In the genomic region with DNA sequence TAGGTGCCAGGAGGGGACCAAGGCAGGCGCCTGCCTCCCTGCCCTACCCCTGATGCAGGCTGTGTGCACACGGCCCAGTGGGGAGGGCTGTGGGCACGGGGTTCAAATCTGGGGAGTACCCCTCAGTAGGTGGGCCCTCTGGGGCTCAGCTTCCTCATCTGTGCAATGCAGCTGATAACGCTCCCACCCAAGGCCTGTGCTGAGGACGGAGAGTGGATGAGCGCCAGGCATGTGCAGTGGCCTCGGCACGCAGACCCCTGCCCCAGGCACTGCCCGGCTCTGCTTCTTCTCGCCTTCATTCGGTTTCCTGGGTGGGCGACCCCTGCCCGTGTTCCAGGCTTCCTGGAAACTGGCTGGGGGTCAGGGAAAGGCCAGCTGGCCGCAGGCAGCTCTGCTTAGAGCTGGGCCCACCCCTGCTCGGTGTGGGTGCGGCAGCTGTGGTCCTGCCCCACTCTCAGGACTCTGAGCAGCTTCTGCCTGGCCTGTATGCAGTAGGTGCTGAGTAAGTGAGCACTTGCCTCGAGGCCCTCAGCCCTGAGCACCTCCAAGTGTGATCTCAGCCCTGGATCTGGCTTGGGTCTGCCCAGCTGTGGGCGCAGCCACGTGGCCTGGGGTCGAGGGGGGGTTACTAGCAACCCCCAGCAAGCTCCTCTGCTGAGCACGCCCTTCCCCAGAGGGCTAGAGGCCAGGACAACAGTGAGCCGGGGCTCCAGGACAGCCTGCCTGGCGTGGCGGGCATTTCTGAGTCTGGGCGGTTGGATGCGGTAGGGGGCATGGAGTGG, we compare ENCODE assay signal across 13 cellular contexts. TPM values are rescaled to one million over a fixed set of nuclear protein-coding genes. Genes with fewer than 3 reads are reported as not detected.
DNase-seq lines count a peak whose midpoint lies in the region; ATAC-seq and TF ChIP-seq lines count a peak whose summit lies in the region.
"Had no signal": no experiment of that assay in that cellular context is flagged by ENCODE, and none has a peak within 500 bp of the region (broad histone marks: within the 10 kb centered on the region; RNA-seq: fewer than 3 reads in every experiment).

No MANE protein-coding gene starts in this region.

- no peak overlapping the region for H3K4me3 Mint-ChIP-seq in activated T-cell treated with anti-CD3 and anti-CD28 coated beads, Interleukin-2, amount 50 U/mL, for 72 hours

- no peaks in the 10 kb centered on the region for H3K79me2 ChIP-seq in neural cell (replicated peaks; ENCODE audit: insufficient read depth, low read length)

- H3K4me1 Mint-ChIP-seq in activated T-cell treated with anti-CD3 and anti-CD28 coated beads, Interleukin-2, amount 50 U/mL, for 72 hours (ENCODE audit: low read depth) = peaks cover 15% of the 10 kb centered on the region

- peak overlapping the region; percentile 55 for H3K9ac ChIP-seq in neural cell (ENCODE audit: low read length)

- H3K9me3 ChIP-seq in HEK293 (ENCODE audit: control insufficient read depth, insufficient read depth, low read depth, low read length) (no peaks in the 10 kb centered on the region), WERI-Rb-1 (ENCODE audit: severe bottlenecking) (no peaks in the 10 kb centered on the region), neural cell (ENCODE audit: low read length) (no peaks in the 10 kb centered on the region)

- POLR2A ChIA-PET in HEK293 (lab: Yijun Ruan, JAX) = interaction anchor here (0.5 to 1.4 kb wide), 3 partner anchors 9 to 99 kb away, joined by 3 to 8 read pairs (median 4); partner anchors contain the start of gene PANK4

- no peak overlapping the region for H3K27ac Mint-ChIP-seq in activated T-cell treated with anti-CD3 and anti-CD28 coated beads, Interleukin-2, amount 50 U/mL, for 72 hours

- no peaks in the 10 kb centered on the region for H3K9me3 Mint-ChIP-seq in activated T-cell treated with anti-CD3 and anti-CD28 coated beads, Interleukin-2, amount 50 U/mL, for 72 hours

- no peak for TF ChIP-seq EP300 in neural cell (conservative IDR thresholded peaks at IDR 0.05; ENCODE audit: poor library complexity, severe bottlenecking)

- no peak for ATAC-seq in HG02759 (IDR thresholded peaks at IDR 0.05; ENCODE audit: unreplicated experiment)
- ATAC-seq in activated T-cell treated with anti-CD3 and anti-CD28 coated beads, Interleukin-2, amount 50 U/mL, for 72 hours (replicated peaks in 1 of 2) = no peak
- ATAC-seq: GM12878 had no signal

- no peaks in the 10 kb centered on the region for H3K27me3 ChIP-seq in WERI-Rb-1 (ENCODE audit: insufficient read depth, low read depth, severe bottlenecking)
- H3K27me3 ChIP-seq in neural cell (ENCODE audit: insufficient read depth, low read depth, low read length) = no peaks in the 10 kb centered on the region

- H3K4me2 ChIP-seq in neural cell (ENCODE audit: low read length) = no peak overlapping the region

- no peaks in the 10 kb centered on the region for H4K20me1 ChIP-seq in neural cell (ENCODE audit: insufficient read depth)

- no peaks in the 10 kb centered on the region for H3K9me2 ChIP-seq in neural cell (ENCODE audit: insufficient read depth, low read length)

- no peak for TF ChIP-seq RAD21 in neural cell (conservative IDR thresholded peaks at IDR 0.05)

- peak; percentile 77 for DNase-seq in WERI-Rb-1
- no peak for DNase-seq in activated T-cell treated with anti-CD3 and anti-CD28 coated beads, Interleukin-2, amount 50 U/mL, for 72 hours
- DNase-seq in HPDE6-E6E7 (ENCODE audit: extremely low spot score) = no peak
- DNase-seq: activated CD4-positive, alpha-beta T cell treated with anti-CD3 and anti-CD28 coated beads for 1 hour; activated gamma-delta T cell; dermis blood vessel endothelial cell; NCI-H187; small intestine had no signal

- no peak overlapping the region for H3K27ac ChIP-seq in HEK293 (ENCODE audit: extremely low read depth, low read depth, low read length)
- peak overlapping the region; percentile 97 for H3K27ac ChIP-seq in WERI-Rb-1
- peak overlapping the region; percentile 26 for H3K27ac ChIP-seq in neural cell (ENCODE audit: low read length)

- no peak overlapping the region for H2AFZ ChIP-seq in neural cell (ENCODE audit: low read depth, low read length)

- TF ChIP-seq CTCF in HEK293 (tag by site-specific recombination; IDR thresholded peaks at IDR 0.05) (no peak), WERI-Rb-1 (IDR thresholded peaks at IDR 0.05; ENCODE audit: low read depth, low read length) (no peak), neural cell (IDR thresholded peaks at IDR 0.05; ENCODE audit: poor library complexity, severe bottlenecking) (no peak)

- peaks cover 2% of the 10 kb centered on the region for H3F3A ChIP-seq in neural cell (ENCODE audit: insufficient read depth, low read length, poor library complexity, severe bottlenecking)

- H3K36me3 ChIP-seq in HEK293 (ENCODE audit: control insufficient read depth in 2 of 2, insufficient read depth in 1 of 2, low read length in 2 of 2) = no peaks in the 10 kb centered on the region
- no peaks in the 10 kb centered on the region for H3K36me3 ChIP-seq in WERI-Rb-1
- no peaks in the 10 kb centered on the region for H3K36me3 ChIP-seq in neural cell (ENCODE audit: insufficient read depth, low read length)

- H3K27me3 Mint-ChIP-seq in activated T-cell treated with anti-CD3 and anti-CD28 coated beads, Interleukin-2, amount 50 U/mL, for 72 hours (ENCODE audit: low read depth) = no peaks in the 10 kb centered on the region

- H3K4me3 ChIP-seq in HEK293 (ENCODE audit: low read depth, low read length) (no peak overlapping the region), WERI-Rb-1 (ENCODE audit: low read depth, low read length) (no peak overlapping the region), neural cell (ENCODE audit: low read length) (peak overlapping the region; percentile 46)
- H3K4me3 ChIP-seq: GM12878 had no signal

- H3K4me1 ChIP-seq in HEK293 (ENCODE audit: control insufficient read depth, insufficient read depth, low read length) = peaks cover 6% of the 10 kb centered on the region

- no peaks in the 10 kb centered on the region for H3K36me3 Mint-ChIP-seq in activated T-cell treated with anti-CD3 and anti-CD28 coated beads, Interleukin-2, amount 50 U/mL, for 72 hours (ENCODE audit: insufficient read depth in 2 of 2)

- CTCF ChIA-PET in HEK293 (lab: Yijun Ruan, JAX) = no interaction called here

TF ChIP-seq in HEK293, 187 proteins besides CTCF, POLR2A, EP300 and RAD21:
- no peak for TF ChIP-seq ZNF133 (tag by site-specific recombination; IDR thresholded peaks at IDR 0.05)
- peak; percentile 43; the same call in 1 of the 2 replicates for TF ChIP-seq GLIS1 (tag by site-specific recombination; IDR thresholded peaks at IDR 0.05)
- TF ChIP-seq, protein P1, sequence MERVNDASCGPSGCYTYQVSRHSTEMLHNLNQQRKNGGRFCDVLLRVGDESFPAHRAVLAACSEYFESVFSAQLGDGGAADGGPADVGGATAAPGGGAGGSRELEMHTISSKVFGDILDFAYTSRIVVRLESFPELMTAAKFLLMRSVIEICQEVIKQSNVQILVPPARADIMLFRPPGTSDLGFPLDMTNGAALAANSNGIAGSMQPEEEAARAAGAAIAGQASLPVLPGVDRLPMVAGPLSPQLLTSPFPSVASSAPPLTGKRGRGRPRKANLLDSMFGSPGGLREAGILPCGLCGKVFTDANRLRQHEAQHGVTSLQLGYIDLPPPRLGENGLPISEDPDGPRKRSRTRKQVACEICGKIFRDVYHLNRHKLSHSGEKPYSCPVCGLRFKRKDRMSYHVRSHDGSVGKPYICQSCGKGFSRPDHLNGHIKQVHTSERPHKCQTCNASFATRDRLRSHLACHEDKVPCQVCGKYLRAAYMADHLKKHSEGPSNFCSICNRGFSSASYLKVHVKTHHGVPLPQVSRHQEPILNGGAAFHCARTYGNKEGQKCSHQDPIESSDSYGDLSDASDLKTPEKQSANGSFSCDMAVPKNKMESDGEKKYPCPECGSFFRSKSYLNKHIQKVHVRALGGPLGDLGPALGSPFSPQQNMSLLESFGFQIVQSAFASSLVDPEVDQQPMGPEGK (tag by site-specific recombination; IDR thresholded peaks at IDR 0.05) = 0 out of 2 replicates have a peak, but pooled peaks have one; percentile 6

TF ChIP-seq in neural cell, 6 proteins besides CTCF, POLR2A, EP300 and RAD21 (continues in another document):
- TF ChIP-seq TAF1 (IDR thresholded peaks at IDR 0.05; ENCODE audit: low read depth) (no peak), MXI1 (conservative IDR thresholded peaks at IDR 0.05; ENCODE audit: poor library complexity, severe bottlenecking) (no peak), EZH2 (IDR thresholded peaks at IDR 0.05; ENCODE audit: borderline replicate concordance, insufficient read depth, low read length, poor library complexity, severe bottlenecking) (no peak), POLR2AphosphoS5 (IDR thresholded peaks at IDR 0.05) (no peak), SMC3 (conservative IDR thresholded peaks at IDR 0.05; ENCODE audit: poor library complexity) (no peak)

RNA-seq across cellular contexts. Expression of gene TNFRSF14, which starts 11.9 kb away (rescaled TPM):
- polyA plus RNA-seq in neural cell = 1.1 TPM in 2 replicates
- polyA minus RNA-seq in neural cell = not detected in 2 replicates
- total RNA-seq in activated T-cell treated with anti-CD3 and anti-CD28 coated beads, Interleukin-2, amount 50 U/mL, for 72 hours = 100 to 1,000 TPM; 141 to 175 TPM

RNA-seq across cellular contexts. Expression of gene HES5, which starts 14.2 kb away (rescaled TPM):
- 0.81 TPM in 1 of 2 replicates, not detected in the other for polyA plus RNA-seq in neural cell
- polyA minus RNA-seq in neural cell = 3.2 and 4.3 TPM in 2 replicates
- total RNA-seq in activated T-cell treated with anti-CD3 and anti-CD28 coated beads, Interleukin-2, amount 50 U/mL, for 72 hours = under 1 TPM in 1 of 2 donors, not detected in 1; 0.49 TPM
- total RNA-seq: HT1080 had no signal

RNA-seq across cellular contexts. Expression of gene PANK4, which starts 17.9 kb away (rescaled TPM):
- polyA plus RNA-seq in neural cell = 37.9 and 43.4 TPM in 2 replicates
- 52.3 and 53.8 TPM in 2 replicates for polyA minus RNA-seq in neural cell
- total RNA-seq in activated T-cell treated with anti-CD3 and anti-CD28 coated beads, Interleukin-2, amount 50 U/mL, for 72 hours = 10 to 100 TPM; 44.6 to 49.7 TPM

RNA-seq across cellular contexts. Expression of gene PRXL2B, which starts 42.3 kb away (rescaled TPM):
- 29.0 and 35.9 TPM in 2 replicates for polyA plus RNA-seq in neural cell
- polyA minus RNA-seq in neural cell = 19.2 and 26.8 TPM in 2 replicates
- 10 to 100 TPM; 34.8 to 39.2 TPM for total RNA-seq in activated T-cell treated with anti-CD3 and anti-CD28 coated beads, Interleukin-2, amount 50 U/mL, for 72 hours
